ENCODE assay signal across 8 cellular contexts in the genomic region with DNA sequence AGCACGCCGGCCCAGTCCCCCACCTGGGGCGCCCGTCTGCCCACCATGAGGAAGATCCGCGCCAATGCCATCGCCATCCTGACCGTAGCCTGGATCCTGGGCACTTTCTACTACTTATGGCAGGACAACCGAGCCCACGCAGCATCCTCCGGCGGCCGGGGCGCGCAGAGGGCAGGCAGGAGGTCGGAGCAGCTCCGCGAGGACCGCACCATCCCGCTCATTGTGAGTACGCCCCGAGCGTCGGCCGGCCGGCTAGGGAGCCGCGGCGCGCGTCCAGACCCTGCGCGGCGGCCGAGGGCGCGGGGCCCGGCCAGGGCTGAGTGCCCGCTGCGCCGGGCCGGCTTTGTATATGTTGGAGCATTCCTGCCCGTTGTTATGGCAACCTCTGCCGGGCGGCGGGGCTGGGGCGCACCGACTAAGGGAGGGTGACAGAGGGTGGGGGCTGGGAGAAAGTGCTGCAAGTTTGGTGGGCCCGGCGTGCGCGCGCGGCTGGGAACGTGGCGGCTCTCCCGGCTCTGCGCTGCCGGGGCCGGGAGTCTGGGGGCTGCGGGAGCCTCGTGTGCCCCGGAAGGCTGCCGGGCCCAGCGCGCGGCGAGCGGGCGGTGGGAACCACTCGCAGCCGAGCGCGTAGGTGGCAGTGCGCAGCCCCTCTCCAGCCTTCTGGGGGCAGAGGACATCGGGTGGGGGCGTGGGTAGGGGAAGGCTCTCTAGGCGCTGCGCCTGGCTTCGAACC. TPM values are rescaled to one million over a fixed set of nuclear protein-coding genes. Genes with fewer than 3 reads are reported as not detected.
DNase-seq lines count a peak whose midpoint lies in the region; ATAC-seq and TF ChIP-seq lines count a peak whose summit lies in the region.

No MANE protein-coding gene starts in this region.

- no peaks in the 10 kb centered on the region for H3K27me3 ChIP-seq in ovary

- no peak for TF ChIP-seq EP300 in ovary (IDR thresholded peaks at IDR 0.05)

- WGBS in ovary, 3 donors: 0 to 1% (median 0%) methylated on average over 63 to 80 of the region's 80 CpGs

- CTCF ChIA-PET in T-cell (lab: Charles Lee): no interaction called here

- H3K36me3 ChIP-seq in ovary: no peaks in the 10 kb centered on the region

- peaks cover 6 to 17% (median 11%) of the 10 kb centered on the region in 3 donors for H3K4me1 Mint-ChIP-seq in T-cell

- ATAC-seq in T-cell (replicated peaks in 1 of 4): no peak
- ATAC-seq in GM21381 (IDR thresholded peaks at IDR 0.05; ENCODE audit: unreplicated experiment): no peak

- H3K4me3 ChIP-seq in fibroblast of villous mesenchyme (ENCODE audit: low read depth, low read length): peak overlapping the region; percentile 46
- peak overlapping the region; percentile 53 for H3K4me3 ChIP-seq in ovary

- peak overlapping the region; percentile 34 to 74 (median 55) for H3K4me3 Mint-ChIP-seq in T-cell

- DNase-seq in NCI-H345 (lab: John Stamatoyannopoulos, UW) (peak; percentile 32), NCI-H345 treated with DMSO at 0.1 percent for 48 hours (lab: John Stamatoyannopoulos, UW; ENCODE audit: unreplicated experiment) (no peak), T-cell (no peak), fibroblast of villous mesenchyme (ENCODE audit: low read depth) (peak; percentile 17), ovary (peak in 2 of 5 donors; percentile 30 to 42), activated gamma-delta T cell treated with Interleukin-2 at 50 U/mL for 16 hours (no peak), NCI-H510A (lab: John Stamatoyannopoulos, UW) (no peak)

- no peaks in the 10 kb centered on the region for H3K36me3 Mint-ChIP-seq in T-cell

- no peak overlapping the region for H3K27ac ChIP-seq in ovary

- no peak for TF ChIP-seq POLR2A in ovary (IDR thresholded peaks at IDR 0.05)

- TF ChIP-seq CTCF in fibroblast of villous mesenchyme (IDR thresholded peaks at IDR 0.05; ENCODE audit: insufficient read depth, low read depth, low read length) (no peak), ovary (IDR thresholded peaks at IDR 0.05) (no peak)

- intact Hi-C loops in ovary (cut with DNase I): no loop called here

- H3K27me3 Mint-ChIP-seq in T-cell: peaks cover 39 to 71% of the 10 kb centered on the region in 2 donors

- no peak overlapping the region for H3K27ac Mint-ChIP-seq in T-cell

- no peaks in the 10 kb centered on the region for H3K9me3 ChIP-seq in ovary

- no peaks in the 10 kb centered on the region for H3K9me3 Mint-ChIP-seq in T-cell

- peaks cover 2% of the 10 kb centered on the region for H3K4me1 ChIP-seq in ovary (ENCODE audit: insufficient read depth)

- POLR2A ChIA-PET in T-cell (lab: Charles Lee): no interaction called here

RNA-seq across cellular contexts. Expression of gene GALNT16, which starts 0.5 kb away (rescaled TPM):
- total RNA-seq in T-cell (under 1 TPM in 2 of 5 donors, not detected in 3; 0.13 to 0.46 TPM), fibroblast of villous mesenchyme (under 0.01 TPM in 2 replicates), ovary (1 to 10 TPM in 5 of 7 donors, under 1 TPM in 2; 0.36 to 3.6 (median 2.0) TPM)
- 1 to 10 TPM; 1.3 to 5.3 TPM for polyA plus RNA-seq in ovary

Comparison
In these comparisons a context has a peak if more than half of its experiments do, and no peak if none do; other contexts are left out.
1. DNase-seq: peak in NCI-H345 (single experiment) and fibroblast of villous mesenchyme (single experiment); none in NCI-H345 treated with DMSO at 0.1 percent for 48 hours (single experiment), T-cell (0 of 34), activated gamma-delta T cell treated with Interleukin-2 at 50 U/mL for 16 hours (single experiment) and NCI-H510A (single experiment).